In genomic region chr17:41621435-41621817, GRCh38 we compare ENCODE assay signal across 4 cellular contexts. TPM values are rescaled to one million over a fixed set of nuclear protein-coding genes. Genes with fewer than 3 reads are reported as not detected.
"Had no signal": no experiment of that assay in that cellular context is flagged by ENCODE, and none has a peak within 500 bp of the region (broad histone marks: within the 10 kb centered on the region; RNA-seq: fewer than 3 reads in every experiment).

No MANE protein-coding gene starts in this region.

RNA-seq across cellular contexts. Expression of gene KRT17, which starts 2.9 kb away (rescaled TPM):
- total RNA-seq: activated CD8-positive, alpha-beta T cell treated with anti-CD3 and anti-CD28 coated beads, Interleukin-2, amount 10 ng/mL, durations not matched to agents 7 days and 5 days had no signal

RNA-seq across cellular contexts. Expression of gene KRT16, which starts 8.9 kb away (rescaled TPM):
- total RNA-seq: activated CD8-positive, alpha-beta T cell treated with anti-CD3 and anti-CD28 coated beads, Interleukin-2, amount 10 ng/mL, durations not matched to agents 7 days and 5 days; activated naive CD4-positive, alpha-beta T cell treated with anti-CD3 and anti-CD28 coated beads, Interleukin-2, amount 50 U/mL, for 72 hours; K562 had no signal

RNA-seq across cellular contexts. Expression of gene KRT14, which starts 34.7 kb away (rescaled TPM):
- total RNA-seq: activated CD8-positive, alpha-beta T cell treated with anti-CD3 and anti-CD28 coated beads, Interleukin-2, amount 10 ng/mL, durations not matched to agents 7 days and 5 days; activated naive CD4-positive, alpha-beta T cell treated with anti-CD3 and anti-CD28 coated beads, Interleukin-2, amount 50 U/mL, for 72 hours; K562 had no signal

RNA-seq across cellular contexts. Expression of gene KRT9, which starts 49.6 kb away (rescaled TPM):
- total RNA-seq: activated CD8-positive, alpha-beta T cell treated with anti-CD3 and anti-CD28 coated beads, Interleukin-2, amount 10 ng/mL, durations not matched to agents 7 days and 5 days; activated naive CD4-positive, alpha-beta T cell treated with anti-CD3 and anti-CD28 coated beads, Interleukin-2, amount 50 U/mL, for 72 hours; K562; SJSA1 had no signal
